ENCODE assay signal across 8 cellular contexts in genomic region chr12:94458882-94459772, GRCh38. TPM values are rescaled to one million over a fixed set of nuclear protein-coding genes. Genes with fewer than 3 reads are reported as not detected.
DNase-seq lines count a peak whose midpoint lies in the region; ATAC-seq and TF ChIP-seq lines count a peak whose summit lies in the region.

No MANE protein-coding gene starts in this region.

- 0 out of 2 replicates have a peak, but pooled peaks cover 12% of the 10 kb centered on the region for H3K4me1 ChIP-seq in GM23338 (ENCODE audit: insufficient read depth)
- H3K4me1 ChIP-seq in Loucy (ENCODE audit: insufficient read depth, low read length, poor library complexity, severe bottlenecking), result peaks cover 47% of the 10 kb centered on the region
- peaks cover 2% of the 10 kb centered on the region for H3K4me1 ChIP-seq in ovary (ENCODE audit: insufficient read depth)

- WGBS in ovary, 3 donors, result 0% methylated on average over 28 of the region's 28 CpGs

- no peaks in the 10 kb centered on the region; the same call in 1 of the 2 replicates for H3K36me3 ChIP-seq in GM23338 (ENCODE audit: insufficient read depth)
- no peaks in the 10 kb centered on the region for H3K36me3 ChIP-seq in Loucy (ENCODE audit: insufficient read depth, low read length)
- no peaks in the 10 kb centered on the region for H3K36me3 ChIP-seq in ovary

- no peaks in the 10 kb centered on the region for H3K9me3 ChIP-seq in Loucy (ENCODE audit: insufficient read depth, low read depth, low read length)
- no peaks in the 10 kb centered on the region for H3K9me3 ChIP-seq in ovary

- no peaks in the 10 kb centered on the region for H4K20me1 ChIP-seq in GM23338 (replicated peaks; ENCODE audit: insufficient read depth)
- no peaks in the 10 kb centered on the region for H4K20me1 ChIP-seq in Loucy (ENCODE audit: insufficient read depth, low read length, poor library complexity, severe bottlenecking)

- H3K4me3 Mint-ChIP-seq in GM23338 (peak overlapping the region; percentile 91), WTC11 (peak overlapping the region; percentile 88)

- intact Hi-C loops in ovary (cut with DNase I), result no loop called here

- H3K27me3 ChIP-seq in GM23338 (ENCODE audit: insufficient read depth) (peaks cover 5% of the 10 kb centered on the region; the same call in 1 of the 2 replicates), Loucy (ENCODE audit: insufficient read depth, low read length, poor library complexity, severe bottlenecking) (no peaks in the 10 kb centered on the region), ovary (no peaks in the 10 kb centered on the region)

- H3K9ac ChIP-seq in Loucy (ENCODE audit: low read depth, low read length, poor library complexity, severe bottlenecking), result peak overlapping the region; percentile 98

- H3K9me3 Mint-ChIP-seq in GM23338 (no peaks in the 10 kb centered on the region; the same call in 2 of the 3 replicates), WTC11 (peaks cover 13% of the 10 kb centered on the region)

- H3K4me2 ChIP-seq in GM23338 (peak overlapping the region; percentile 83), Loucy (ENCODE audit: low read depth, low read length, poor library complexity, severe bottlenecking) (peak overlapping the region; percentile 92)

- DNase-seq in DMS153 (lab: John Stamatoyannopoulos, UW), result peak; percentile 21
- DNase-seq in DMS153 treated with DMSO at 0.1 percent for 48 hours (lab: John Stamatoyannopoulos, UW; ENCODE audit: unreplicated experiment), result no peak
- DNase-seq in GM23338 (ENCODE audit: low spot score), result peak; percentile 40
- no peak for DNase-seq in WTC11 (ENCODE audit: low spot score)
- DNase-seq in fibroblast of villous mesenchyme (ENCODE audit: low read depth), result peak; percentile 18
- no peak for DNase-seq in ovary
- no peak for DNase-seq in retina

- H3K9me2 ChIP-seq in GM23338 (ENCODE audit: insufficient read depth), result peaks cover 3% of the 10 kb centered on the region
- H3K9me2 ChIP-seq in Loucy (replicated peaks; ENCODE audit: low read depth, low read length), result no peaks in the 10 kb centered on the region

- peaks cover 53% of the 10 kb centered on the region for H3K79me2 ChIP-seq in GM23338 (replicated peaks; ENCODE audit: insufficient read depth)
- H3K79me2 ChIP-seq in Loucy (ENCODE audit: insufficient read depth, low read length), result peaks cover 58% of the 10 kb centered on the region

- POLR2A ChIA-PET in WTC11 (lab: Charles Lee), result no interaction called here

- H2AFZ ChIP-seq in GM23338 (peak overlapping the region; percentile 90; the same call in 1 of the 2 replicates), Loucy (ENCODE audit: low read length) (peak overlapping the region; percentile 95)

- no peak for TF ChIP-seq POLR2A in ovary (IDR thresholded peaks at IDR 0.05)

- no peak overlapping the region for H3K27ac ChIP-seq in GM23338 (ENCODE audit: low read depth)
- peak overlapping the region; percentile 84 to 90 for H3K27ac ChIP-seq in ovary

- CTCF ChIA-PET in WTC11 (lab: Charles Lee), result interaction anchor here (1.2 kb wide), 1 partner anchor 30 kb away, joined by 5 read pairs; no protein-coding TSS in a partner anchor

- no peak for TF ChIP-seq EP300 in ovary (IDR thresholded peaks at IDR 0.05)

- H3K27me3 Mint-ChIP-seq in GM23338 (ENCODE audit: insufficient read depth, low read depth, poor library complexity) (peaks cover 2% of the 10 kb centered on the region), WTC11 (ENCODE audit: low read depth) (peaks cover 9% of the 10 kb centered on the region)

- no peak for TF ChIP-seq CTCF in GM23338 (conservative IDR thresholded peaks at IDR 0.05; ENCODE audit: low read depth in 2 of 2)
- TF ChIP-seq CTCF in Loucy (conservative IDR thresholded peaks at IDR 0.05; ENCODE audit: low read length), result no peak
- TF ChIP-seq CTCF in WTC11 (IDR thresholded peaks at IDR 0.05), result no peak
- TF ChIP-seq CTCF in fibroblast of villous mesenchyme (IDR thresholded peaks at IDR 0.05; ENCODE audit: insufficient read depth, low read depth, low read length), result no peak
- no peak for TF ChIP-seq CTCF in ovary (IDR thresholded peaks at IDR 0.05)

- H3K36me3 Mint-ChIP-seq in GM23338 (ENCODE audit: low read depth) (peaks cover 24% of the 10 kb centered on the region), WTC11 (peaks cover 17% of the 10 kb centered on the region)

- ATAC-seq in GM23338 (peak; percentile 74), WTC11 (peak; percentile 60)

- peak overlapping the region; percentile 73 for H3K27ac Mint-ChIP-seq in GM23338
- peak overlapping the region; percentile 33; the same call in 1 of the 2 replicates for H3K27ac Mint-ChIP-seq in WTC11

- H3K4me3 ChIP-seq in GM23338 (peak overlapping the region; percentile 89), Loucy (ENCODE audit: low read length, poor library complexity, severe bottlenecking) (peak overlapping the region; percentile 99), fibroblast of villous mesenchyme (ENCODE audit: low read depth, low read length) (peak overlapping the region; percentile 88), ovary (peak overlapping the region; percentile 82)

- peaks cover 10% of the 10 kb centered on the region for H3K4me1 Mint-ChIP-seq in GM23338
- H3K4me1 Mint-ChIP-seq in WTC11, result peaks cover 19% of the 10 kb centered on the region

- no peaks in the 10 kb centered on the region for H3F3A ChIP-seq in GM23338 (replicated peaks; ENCODE audit: low read depth)
- H3F3A ChIP-seq in Loucy (ENCODE audit: low read depth), result no peaks in the 10 kb centered on the region

TF ChIP-seq in GM23338, 12 proteins besides CTCF, POLR2A, EP300 and RAD21 (continues in another document):
- no peak for TF ChIP-seq EZH2 (IDR thresholded peaks at IDR 0.05; ENCODE audit: low read depth, unreplicated experiment)
- no peak for TF ChIP-seq ZNF114 (CRISPR knock-in tag; IDR thresholded peaks at IDR 0.05)
- TF ChIP-seq, protein P1, sequence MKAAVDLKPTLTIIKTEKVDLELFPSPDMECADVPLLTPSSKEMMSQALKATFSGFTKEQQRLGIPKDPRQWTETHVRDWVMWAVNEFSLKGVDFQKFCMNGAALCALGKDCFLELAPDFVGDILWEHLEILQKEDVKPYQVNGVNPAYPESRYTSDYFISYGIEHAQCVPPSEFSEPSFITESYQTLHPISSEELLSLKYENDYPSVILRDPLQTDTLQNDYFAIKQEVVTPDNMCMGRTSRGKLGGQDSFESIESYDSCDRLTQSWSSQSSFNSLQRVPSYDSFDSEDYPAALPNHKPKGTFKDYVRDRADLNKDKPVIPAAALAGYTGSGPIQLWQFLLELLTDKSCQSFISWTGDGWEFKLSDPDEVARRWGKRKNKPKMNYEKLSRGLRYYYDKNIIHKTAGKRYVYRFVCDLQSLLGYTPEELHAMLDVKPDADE (IDR thresholded peaks at IDR 0.05), result no peak
- no peak for TF ChIP-seq NANOG (IDR thresholded peaks at IDR 0.05; ENCODE audit: borderline replicate concordance)
- no peak for TF ChIP-seq CREB1 (CRISPR knock-in tag; IDR thresholded peaks at IDR 0.05; ENCODE audit: low read depth)
- no peak for TF ChIP-seq JUNB (IDR thresholded peaks at IDR 0.05; ENCODE audit: unreplicated experiment)
- TF ChIP-seq EZH2phosphoT487 (IDR thresholded peaks at IDR 0.05; ENCODE audit: unreplicated experiment), result no peak

TF ChIP-seq in WTC11, 78 proteins besides CTCF, POLR2A, EP300 and RAD21:
- no peak for TF ChIP-seq ZNF317 (CRISPR knock-in tag; IDR thresholded peaks at IDR 0.05; ENCODE audit: borderline replicate concordance, low read depth)
- TF ChIP-seq ZNF121 (CRISPR knock-in tag; IDR thresholded peaks at IDR 0.05), result no peak
- TF ChIP-seq JUN (CRISPR knock-in tag; IDR thresholded peaks at IDR 0.05), result no peak
- TF ChIP-seq, protein P2, sequence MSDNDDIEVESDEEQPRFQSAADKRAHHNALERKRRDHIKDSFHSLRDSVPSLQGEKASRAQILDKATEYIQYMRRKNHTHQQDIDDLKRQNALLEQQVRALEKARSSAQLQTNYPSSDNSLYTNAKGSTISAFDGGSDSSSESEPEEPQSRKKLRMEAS (CRISPR knock-in tag; IDR thresholded peaks at IDR 0.05), result no peak
- TF ChIP-seq, protein P3, sequence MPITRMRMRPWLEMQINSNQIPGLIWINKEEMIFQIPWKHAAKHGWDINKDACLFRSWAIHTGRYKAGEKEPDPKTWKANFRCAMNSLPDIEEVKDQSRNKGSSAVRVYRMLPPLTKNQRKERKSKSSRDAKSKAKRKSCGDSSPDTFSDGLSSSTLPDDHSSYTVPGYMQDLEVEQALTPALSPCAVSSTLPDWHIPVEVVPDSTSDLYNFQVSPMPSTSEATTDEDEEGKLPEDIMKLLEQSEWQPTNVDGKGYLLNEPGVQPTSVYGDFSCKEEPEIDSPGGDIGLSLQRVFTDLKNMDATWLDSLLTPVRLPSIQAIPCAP (CRISPR knock-in tag; IDR thresholded peaks at IDR 0.05), result no peak
- TF ChIP-seq HMGA2 (CRISPR knock-in tag; IDR thresholded peaks at IDR 0.05), result no peak
- TF ChIP-seq, protein P4, sequence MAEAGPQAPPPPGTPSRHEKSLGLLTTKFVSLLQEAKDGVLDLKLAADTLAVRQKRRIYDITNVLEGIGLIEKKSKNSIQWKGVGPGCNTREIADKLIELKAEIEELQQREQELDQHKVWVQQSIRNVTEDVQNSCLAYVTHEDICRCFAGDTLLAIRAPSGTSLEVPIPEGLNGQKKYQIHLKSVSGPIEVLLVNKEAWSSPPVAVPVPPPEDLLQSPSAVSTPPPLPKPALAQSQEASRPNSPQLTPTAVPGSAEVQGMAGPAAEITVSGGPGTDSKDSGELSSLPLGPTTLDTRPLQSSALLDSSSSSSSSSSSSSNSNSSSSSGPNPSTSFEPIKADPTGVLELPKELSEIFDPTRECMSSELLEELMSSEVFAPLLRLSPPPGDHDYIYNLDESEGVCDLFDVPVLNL (CRISPR knock-in tag; IDR thresholded peaks at IDR 0.05; ENCODE audit: borderline replicate concordance, low read depth), result no peak
- TF ChIP-seq EMX1 (CRISPR knock-in tag; IDR thresholded peaks at IDR 0.05), result no peak
- TF ChIP-seq PRRX2 (CRISPR knock-in tag; IDR thresholded peaks at IDR 0.05), result no peak
- TF ChIP-seq ELF4 (CRISPR knock-in tag; IDR thresholded peaks at IDR 0.05; ENCODE audit: low read depth), result no peak

RNA-seq across cellular contexts. Expression of gene CEP83, which starts 0.5 kb away (rescaled TPM):
- total RNA-seq in GM23338 (2014; rRNA removed; shearing (Covaris generic)), result 24.7 and 29.8 TPM in 2 replicates
- polyA plus RNA-seq in GM23338 (2016; fragmentation: Nextera tagmentation; extraction: Ambion mirVana), result 23.1 and 33.7 TPM in 2 replicates
- total RNA-seq in WTC11 (2021), result 23.4 to 29.8 TPM (median 26.2 TPM) in 3 replicates
- 13.2 and 14.2 TPM in 2 replicates for total RNA-seq in fibroblast of villous mesenchyme
- 10 to 100 TPM; 15.5 to 47.6 (median 21.2) TPM for total RNA-seq in ovary
- 1 to 10 TPM; 5.5 to 8.8 TPM for polyA plus RNA-seq in ovary

Comparison
In these comparisons a context has a peak if more than half of its experiments do, and no peak if none do; other contexts are left out.
1. DNase-seq: peak in DMS153 (single experiment), GM23338 (single experiment) and fibroblast of villous mesenchyme (single experiment); none in DMS153 treated with DMSO at 0.1 percent for 48 hours (single experiment), WTC11 (single experiment), ovary (0 of 5) and retina (single experiment).
2. Peak in every context shown above with its lines, with median percentiles within 50 percentile points of each other: H3K4me3 ChIP-seq.